Comparison of ENCODE assay signal across 15 cellular contexts in the genomic region with DNA sequence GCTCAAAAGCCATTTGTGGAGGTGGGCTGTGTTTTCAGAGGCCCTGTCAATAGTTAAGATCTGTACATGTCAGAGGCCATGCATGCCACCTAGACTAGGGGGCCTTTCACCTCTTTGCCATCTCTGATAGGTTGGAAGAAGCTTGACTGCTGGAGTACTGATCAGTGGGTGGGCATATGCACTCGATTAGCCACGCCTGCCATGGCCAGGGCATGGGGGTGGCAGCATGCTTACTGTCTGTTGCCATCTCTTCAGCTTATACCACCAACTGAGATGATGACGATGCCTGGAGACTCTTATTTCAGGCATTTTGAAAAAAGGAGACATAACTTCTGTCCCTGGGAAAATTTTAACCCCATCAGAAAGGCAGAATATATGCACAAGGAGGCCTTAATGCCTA.
A peak's percentile ranks its signal among the peaks of the same experiment; 100 is the strongest.
DNase-seq lines count a peak whose midpoint lies in the region; ATAC-seq and TF ChIP-seq lines count a peak whose summit lies in the region.
"Had no signal": no experiment of that assay in that cellular context is flagged by ENCODE, and none has a peak within 500 bp of the region (broad histone marks: within the 10 kb centered on the region; RNA-seq: fewer than 3 reads in every experiment).

No MANE protein-coding gene starts in this region.

- H2BK5ac ChIP-seq in trophoblast cell (ENCODE audit: low read depth, low read length, poor library complexity) = no peak overlapping the region

- H4K20me1 ChIP-seq in HCT116 (ENCODE audit: insufficient read depth) = no peaks in the 10 kb centered on the region

- no peaks in the 10 kb centered on the region for H3K9me2 ChIP-seq in HCT116 (ENCODE audit: insufficient read depth)

- no peak overlapping the region for H3K14ac ChIP-seq in trophoblast cell (ENCODE audit: low read length)

- H2AK5ac ChIP-seq in trophoblast cell (ENCODE audit: low read length) = no peak overlapping the region

- RAD21 ChIA-PET in HCT116 (lab: Charles Lee; ENCODE audit: low non-redundant PET in 1 of 2, low total read pairs in 2 of 2, uncharacterized antibody in 2 of 2, unreplicated experiment in 2 of 2) = no interaction called here

- intact Hi-C loops in HCT116 (cut with micrococcal nuclease) = no loop called here

- H3K4me3 ChIP-seq in HCT116 (replicated peaks in 1 of 2; ENCODE audit: low read depth in 1 of 2, low read length in 2 of 2) (no peak overlapping the region), trophoblast cell (ENCODE audit: low read depth, low read length) (no peak overlapping the region)
- H3K4me3 ChIP-seq: A549, BLaER1, GM23248 had no signal

- peaks cover 14% of the 10 kb centered on the region; the same call in 1 of the 2 replicates for H3K79me2 ChIP-seq in HCT116 (ENCODE audit: insufficient read depth, low read length)
- H3K79me2 ChIP-seq in trophoblast cell (ENCODE audit: control insufficient read depth, insufficient read depth, low read length, poor library complexity) = no peaks in the 10 kb centered on the region

- no peaks in the 10 kb centered on the region for H3K27me3 ChIP-seq in HCT116 (ENCODE audit: insufficient read depth, low read length)
- no peaks in the 10 kb centered on the region for H3K27me3 ChIP-seq in trophoblast cell (ENCODE audit: insufficient read depth, low read length)
- H3K27me3 ChIP-seq: BLaER1 had no signal

- peak overlapping the region; percentile 22 for H3K23ac ChIP-seq in trophoblast cell (ENCODE audit: low read length)

- TF ChIP-seq RAD21 in HCT116 (IDR thresholded peaks at IDR 0.05; ENCODE audit: low read depth) = no peak

- H4K12ac ChIP-seq in trophoblast cell (ENCODE audit: low read depth, low read length) = no peak overlapping the region

- TF ChIP-seq CTCF in HCT116 (IDR thresholded peaks at IDR 0.05 in 2 of 3, conservative IDR thresholded peaks at IDR 0.05 in 1 of 3; ENCODE audit: borderline replicate concordance in 1 of 3, insufficient read depth in 1 of 3, low read depth in 2 of 3, low read length in 2 of 3) = no peak

- no peak overlapping the region for H3K9ac ChIP-seq in HCT116 (ENCODE audit: low read length)
- no peak overlapping the region for H3K9ac ChIP-seq in trophoblast cell (ENCODE audit: low read length)
- H3K9ac ChIP-seq: BLaER1, GM23248 had no signal

- H2BK120ac ChIP-seq in trophoblast cell (ENCODE audit: insufficient read depth, low read length, poor library complexity) = no peak overlapping the region

- DNase-seq in COR-L47 (lab: John Stamatoyannopoulos, UW) (peak; percentile 13), HCT116 (ENCODE audit: low read depth, low spot score) (no peak), NCI-H69 (lab: John Stamatoyannopoulos, UW) (peak; percentile 58), trophoblast cell (no peak), iPS-NIHi7 (ENCODE audit: extremely low spot score) (no peak)
- DNase-seq: AML-193, Calu3, DMS 273 treated with DMSO at 0.1 percent for 48 hours, DMS79, EL, GM23248 had no signal

- H3K4me2 ChIP-seq in HCT116 (ENCODE audit: low read length) (no peak overlapping the region), trophoblast cell (ENCODE audit: low read length) (no peak overlapping the region)
- H3K4me2 ChIP-seq: A549, BLaER1 had no signal

- CTCF ChIA-PET in HCT116 (lab: Charles Lee) = no interaction called here

- H3K4ac ChIP-seq in trophoblast cell (ENCODE audit: low read depth, low read length) = no peak overlapping the region

- H3K27ac ChIP-seq in HCT116 (ENCODE audit: low read depth, low read length) (no peak overlapping the region), trophoblast cell (ENCODE audit: low read depth, low read length) (no peak overlapping the region)
- H3K27ac ChIP-seq: A549, BLaER1, GM23248 had no signal

- H3K4me1 ChIP-seq in HCT116 (ENCODE audit: control insufficient read depth in 1 of 2, insufficient read depth in 2 of 2, low read length in 2 of 2) (peaks cover 3 to 5% of the 10 kb centered on the region in 2 experiments; a peak in 2 of 4 replicates), trophoblast cell (ENCODE audit: control insufficient read depth in 1 of 2, insufficient read depth in 2 of 2, low read length in 2 of 2) (peaks cover 6% of the 10 kb centered on the region in 2 experiments)

- H3K36me3 ChIP-seq in HCT116 (ENCODE audit: control insufficient read depth in 1 of 2, insufficient read depth in 2 of 2, low read length in 2 of 2) = no peaks in the 10 kb centered on the region
- H3K36me3 ChIP-seq in trophoblast cell (ENCODE audit: control insufficient read depth in 1 of 2, insufficient read depth in 2 of 2, low read length in 2 of 2) = peaks cover 7 to 10% of the 10 kb centered on the region in 2 experiments

- no peak overlapping the region for H3K18ac ChIP-seq in trophoblast cell (ENCODE audit: low read length)

- ATAC-seq in HCT116 (peak; percentile 40; the same call in 1 of the 2 replicates), HG02970 (IDR thresholded peaks at IDR 0.05; ENCODE audit: low FRiP score, unreplicated experiment) (no peak), HG03045 (IDR thresholded peaks at IDR 0.05; ENCODE audit: unreplicated experiment) (no peak)
- ATAC-seq: A549 had no signal

- BruUV-seq in HCT116 (replicated peaks; lab: Mats Ljungman, UMichigan) = no TSS peak

- no peak overlapping the region for H2BK12ac ChIP-seq in trophoblast cell (ENCODE audit: low read length)

- no peaks in the 10 kb centered on the region for H3K9me3 ChIP-seq in HCT116 (ENCODE audit: control insufficient read depth in 1 of 2, insufficient read depth in 1 of 2, low read depth in 1 of 2, low read length in 2 of 2)
- no peaks in the 10 kb centered on the region for H3K9me3 ChIP-seq in trophoblast cell (ENCODE audit: insufficient read depth, low read depth, low read length)
- H3K9me3 ChIP-seq: A549, BLaER1 had no signal

- H2AFZ ChIP-seq in HCT116 (ENCODE audit: low read depth, low read length, poor library complexity, severe bottlenecking) (no peak overlapping the region), trophoblast cell (ENCODE audit: insufficient read depth, low read length, poor library complexity) (no peak overlapping the region)
- H2AFZ ChIP-seq: GM23248 had no signal

- no peak overlapping the region for H4K8ac ChIP-seq in trophoblast cell (ENCODE audit: low read depth, low read length)

- no CpG with 5 or more reads among the region's 3 CpGs for WGBS in trophoblast cell (ENCODE audit: extremely low coverage, insufficient coverage, insufficient read length)

- H3K79me1 ChIP-seq in trophoblast cell (ENCODE audit: low read length) = no peaks in the 10 kb centered on the region

- H4K91ac ChIP-seq in trophoblast cell (ENCODE audit: low read depth, low read length) = no peak overlapping the region

- POLR2A ChIA-PET in HCT116 (lab: Charles Lee) = no interaction called here

- TF ChIP-seq POLR2A in HCT116 (IDR thresholded peaks at IDR 0.05; ENCODE audit: borderline replicate concordance, extremely low read depth, insufficient read depth, insufficient read length) = no peak

TF ChIP-seq in HCT116, 20 proteins besides CTCF, POLR2A, EP300 and RAD21:
- TF ChIP-seq CBX3 (IDR thresholded peaks at IDR 0.05; ENCODE audit: low read depth) = no peak
- TF ChIP-seq EZH2phosphoT487 (IDR thresholded peaks at IDR 0.05; ENCODE audit: borderline replicate concordance) = no peak
- no peak for TF ChIP-seq EGR1 (IDR thresholded peaks at IDR 0.05; ENCODE audit: low read depth)
- TF ChIP-seq ELF1 (IDR thresholded peaks at IDR 0.05; ENCODE audit: borderline replicate concordance, low read depth) = no peak
- TF ChIP-seq TCF7L2 (IDR thresholded peaks at IDR 0.05; ENCODE audit: borderline replicate concordance, extremely low read depth, insufficient read depth, insufficient read length) = no peak
- no peak for TF ChIP-seq CEBPB (IDR thresholded peaks at IDR 0.05; ENCODE audit: low read depth)
- no peak for TF ChIP-seq POLR2AphosphoS5 (IDR thresholded peaks at IDR 0.05; ENCODE audit: low read depth, low read length)
- no peak for TF ChIP-seq SP1 (IDR thresholded peaks at IDR 0.05; ENCODE audit: low read depth)
- TF ChIP-seq, protein P1, sequence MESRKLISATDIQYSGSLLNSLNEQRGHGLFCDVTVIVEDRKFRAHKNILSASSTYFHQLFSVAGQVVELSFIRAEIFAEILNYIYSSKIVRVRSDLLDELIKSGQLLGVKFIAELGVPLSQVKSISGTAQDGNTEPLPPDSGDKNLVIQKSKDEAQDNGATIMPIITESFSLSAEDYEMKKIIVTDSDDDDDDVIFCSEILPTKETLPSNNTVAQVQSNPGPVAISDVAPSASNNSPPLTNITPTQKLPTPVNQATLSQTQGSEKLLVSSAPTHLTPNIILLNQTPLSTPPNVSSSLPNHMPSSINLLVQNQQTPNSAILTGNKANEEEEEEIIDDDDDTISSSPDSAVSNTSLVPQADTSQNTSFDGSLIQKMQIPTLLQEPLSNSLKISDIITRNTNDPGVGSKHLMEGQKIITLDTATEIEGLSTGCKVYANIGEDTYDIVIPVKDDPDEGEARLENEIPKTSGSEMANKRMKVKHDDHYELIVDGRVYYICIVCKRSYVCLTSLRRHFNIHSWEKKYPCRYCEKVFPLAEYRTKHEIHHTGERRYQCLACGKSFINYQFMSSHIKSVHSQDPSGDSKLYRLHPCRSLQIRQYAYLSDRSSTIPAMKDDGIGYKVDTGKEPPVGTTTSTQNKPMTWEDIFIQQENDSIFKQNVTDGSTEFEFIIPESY (IDR thresholded peaks at IDR 0.05; ENCODE audit: extremely low read depth, insufficient replicate concordance, low read length) = no peak
- TF ChIP-seq ZNF274 (IDR thresholded peaks at IDR 0.05; ENCODE audit: low read depth, low read length) = no peak
- TF ChIP-seq SRF (IDR thresholded peaks at IDR 0.05; ENCODE audit: low read depth) = no peak
- TF ChIP-seq JUND (IDR thresholded peaks at IDR 0.05) = no peak
- TF ChIP-seq EZH2 (IDR thresholded peaks at IDR 0.05) = no peak
- no peak for TF ChIP-seq SIN3A (IDR thresholded peaks at IDR 0.05; ENCODE audit: low read depth)
- TF ChIP-seq, protein P2, sequence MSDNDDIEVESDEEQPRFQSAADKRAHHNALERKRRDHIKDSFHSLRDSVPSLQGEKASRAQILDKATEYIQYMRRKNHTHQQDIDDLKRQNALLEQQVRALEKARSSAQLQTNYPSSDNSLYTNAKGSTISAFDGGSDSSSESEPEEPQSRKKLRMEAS (IDR thresholded peaks at IDR 0.05) = no peak
- TF ChIP-seq, protein P3, sequence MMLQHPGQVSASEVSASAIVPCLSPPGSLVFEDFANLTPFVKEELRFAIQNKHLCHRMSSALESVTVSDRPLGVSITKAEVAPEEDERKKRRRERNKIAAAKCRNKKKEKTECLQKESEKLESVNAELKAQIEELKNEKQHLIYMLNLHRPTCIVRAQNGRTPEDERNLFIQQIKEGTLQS (IDR thresholded peaks at IDR 0.05) = no peak
- no peak for TF ChIP-seq YY1 (IDR thresholded peaks at IDR 0.05; ENCODE audit: extremely low read depth, insufficient replicate concordance, low read depth, low read length)
- no peak for TF ChIP-seq ZFX (IDR thresholded peaks at IDR 0.05)
- TF ChIP-seq FOSL1 (IDR thresholded peaks at IDR 0.05; ENCODE audit: low read depth) = no peak

Comparison
In these comparisons a context has a peak if more than half of its experiments do, and no peak if none do; other contexts are left out.
1. DNase-seq: peak in COR-L47 (single experiment) and NCI-H69 (single experiment); none in HCT116 (single experiment), trophoblast cell (0 of 2) and iPS-NIHi7 (single experiment).